In the genomic region with DNA sequence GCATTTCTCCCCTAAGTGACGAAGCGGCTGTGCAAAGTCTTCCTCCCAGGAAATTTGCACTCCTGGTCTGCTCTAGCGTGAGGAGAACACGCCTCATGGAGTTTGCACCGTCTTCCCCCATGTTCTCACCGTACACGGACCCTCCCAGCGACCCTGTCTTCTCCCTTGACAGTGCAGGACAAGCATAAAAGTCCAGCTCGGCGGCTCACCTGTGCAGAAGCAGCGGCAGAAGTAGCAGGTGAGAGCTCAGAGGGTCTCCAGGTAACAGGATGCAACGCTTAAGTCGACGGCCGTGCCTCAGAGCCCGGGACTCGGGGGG, we compare ENCODE assay signal across 8 cellular contexts. TPM values are rescaled to one million over a fixed set of nuclear protein-coding genes. Genes with fewer than 3 reads are reported as not detected.
DNase-seq lines count a peak whose midpoint lies in the region; ATAC-seq and TF ChIP-seq lines count a peak whose summit lies in the region.

No MANE protein-coding gene starts in this region.

- H3K27ac Mint-ChIP-seq in CD4-positive, alpha-beta T cell: peak overlapping the region; percentile 98

- peak overlapping the region; percentile 90 for H3K4me2 ChIP-seq in OCI-LY7 (ENCODE audit: low read length)

- H4K20me1 ChIP-seq in OCI-LY7 (ENCODE audit: insufficient read depth, low read length): 0 out of 2 replicates have a peak, but pooled peaks cover 3% of the 10 kb centered on the region

- no peaks in the 10 kb centered on the region for H3K27me3 Mint-ChIP-seq in CD4-positive, alpha-beta T cell

- H3K9me3 Mint-ChIP-seq in CD4-positive, alpha-beta T cell: no peaks in the 10 kb centered on the region

- H3K9me3 ChIP-seq in CD4-positive, alpha-beta T cell (ENCODE audit: control insufficient read depth, low read length): no peaks in the 10 kb centered on the region
- H3K9me3 ChIP-seq in OCI-LY7 (ENCODE audit: low read length) (no peaks in the 10 kb centered on the region), lower lobe of right lung (no peaks in the 10 kb centered on the region)

- POLR2A ChIA-PET in CD4-positive, alpha-beta T cell (lab: Charles Lee): no interaction called here
- POLR2A ChIA-PET in OCI-LY7 (lab: Charles Lee): no interaction called here

- H3K4me3 Mint-ChIP-seq in CD4-positive, alpha-beta T cell: peak overlapping the region; percentile 98

- no peak overlapping the region; the same call in 1 of the 2 replicates for H2AFZ ChIP-seq in OCI-LY7 (ENCODE audit: low read length)

- H3K4me1 Mint-ChIP-seq in CD4-positive, alpha-beta T cell (ENCODE audit: low read depth): peaks cover 26% of the 10 kb centered on the region

- H3K9me2 ChIP-seq in OCI-LY7 (ENCODE audit: insufficient read depth, low read length): no peaks in the 10 kb centered on the region

- H3K36me3 ChIP-seq in OCI-LY7 (ENCODE audit: insufficient read depth, low read length) (peaks cover 18% of the 10 kb centered on the region), lower lobe of right lung (no peaks in the 10 kb centered on the region)

- peaks cover 40% of the 10 kb centered on the region for H3K79me2 ChIP-seq in OCI-LY7 (ENCODE audit: insufficient read depth, low read depth, low read length)

- DNase-seq in CD4-positive, alpha-beta T cell: peak in 1 of 10 experiments; percentile 32
- DNase-seq in OCI-LY7 (ENCODE audit: low spot score) (no peak), lower lobe of right lung (no peak), SIG-M5 (lab: John Stamatoyannopoulos, UW) (no peak), GF-D8 (lab: John Stamatoyannopoulos, UW) (no peak), KG1 (lab: John Stamatoyannopoulos, UW) (no peak)

- intact Hi-C loops in CD4-positive, alpha-beta T cell (cut with DNase I, micrococcal nuclease): loop anchor here (1.0 to 10.0 kb wide), 10 partner anchors 14 to 1158 kb away; a partner anchor contains a TSS
- intact Hi-C loops in OCI-LY7 (cut with micrococcal nuclease; ENCODE audit: unreplicated experiment): loop anchor here (1.0 to 5.0 kb wide), 5 partner anchors 44 to 82 kb away; no protein-coding TSS in a partner anchor
- intact Hi-C loops in lower lobe of right lung (cut with DNase I): no loop called here

- H3K4me3 ChIP-seq in OCI-LY7 (ENCODE audit: low read depth, low read length, poor library complexity, severe bottlenecking): peak overlapping the region; percentile 87
- peak overlapping the region; percentile 54 for H3K4me3 ChIP-seq in lower lobe of right lung

- peaks cover 22% of the 10 kb centered on the region for H3K4me1 ChIP-seq in OCI-LY7 (ENCODE audit: insufficient read depth, low read length, poor library complexity, severe bottlenecking)
- H3K4me1 ChIP-seq in lower lobe of right lung: no peaks in the 10 kb centered on the region

- H3K27me3 ChIP-seq in CD4-positive, alpha-beta T cell (ENCODE audit: control insufficient read depth, insufficient read depth, low read length): no peaks in the 10 kb centered on the region
- peaks cover 4% of the 10 kb centered on the region for H3K27me3 ChIP-seq in lower lobe of right lung (ENCODE audit: low read depth)

- peaks cover 36% of the 10 kb centered on the region for H3K36me3 Mint-ChIP-seq in CD4-positive, alpha-beta T cell (ENCODE audit: low read depth)

- H3K27ac ChIP-seq in CD4-positive, alpha-beta T cell (ENCODE audit: low read depth, low read length): peak overlapping the region; percentile 82
- H3K27ac ChIP-seq in OCI-LY7 (ENCODE audit: low read depth, low read length, poor library complexity, severe bottlenecking) (peak overlapping the region; percentile 94), lower lobe of right lung (peak overlapping the region; percentile 73)

- peak; percentile 3 for ATAC-seq in CD4-positive, alpha-beta T cell (ENCODE audit: poor library complexity)
- ATAC-seq in GM21619 (IDR thresholded peaks at IDR 0.05; ENCODE audit: unreplicated experiment): peak; percentile 3
- ATAC-seq in lower lobe of right lung: peak; percentile 22 to 35
- ATAC-seq in HG03469 (IDR thresholded peaks at IDR 0.05; ENCODE audit: unreplicated experiment): no peak

- no peak for TF ChIP-seq CTCF in CD4-positive, alpha-beta T cell (IDR thresholded peaks at IDR 0.05)
- TF ChIP-seq CTCF in OCI-LY7 (conservative IDR thresholded peaks at IDR 0.05; ENCODE audit: low read length) (no peak), lower lobe of right lung (IDR thresholded peaks at IDR 0.05) (no peak)

- BruUV-seq in OCI-LY7 (replicated peaks; lab: Mats Ljungman, UMichigan): TSS peak; percentile 70

- CTCF ChIA-PET in CD4-positive, alpha-beta T cell (lab: Charles Lee): no interaction called here
- CTCF ChIA-PET in OCI-LY7 (lab: Charles Lee; ENCODE audit: unreplicated experiment): no interaction called here

RNA-seq across cellular contexts. Expression of a gene that starts 0.3 kb away (rescaled TPM):
- total RNA-seq in CD4-positive, alpha-beta T cell: 100 to 1,000 TPM; 139 TPM
- 88.3 and 110 TPM in 2 replicates for total RNA-seq in OCI-LY7 (2014; rRNA removed; shearing (Covaris generic))
- 122 and 149 TPM in 2 replicates for total RNA-seq in OCI-LY7 (2022)
- total RNA-seq in lower lobe of right lung: 3.0 TPM

RNA-seq across cellular contexts. Expression of a gene that starts 54.7 kb away (rescaled TPM):
- 100 to 1,000 TPM; 143 to 149 TPM for total RNA-seq in CD4-positive, alpha-beta T cell
- 61.8 and 64.2 TPM in 2 replicates for total RNA-seq in OCI-LY7 (2014; rRNA removed; shearing (Covaris generic))
- total RNA-seq in OCI-LY7 (2022) (60.6 and 64.9 TPM in 2 replicates), lower lobe of right lung (39.8 TPM)

Comparison
In these comparisons a context has a peak if more than half of its experiments do, and no peak if none do; other contexts are left out.
1. RNA of a gene that starts 0.3 kb away (total RNA-seq): 88.3 to 149 TPM in OCI-LY7 and 139 TPM in CD4-positive, alpha-beta T cell; 3.0 TPM in lower lobe of right lung (single experiment); every median in the first group is over 10 times any median in the second.
2. Peak in every context shown above with its lines, with median percentiles within 50 percentile points of each other: H3K27ac ChIP-seq.